In the genomic region with DNA sequence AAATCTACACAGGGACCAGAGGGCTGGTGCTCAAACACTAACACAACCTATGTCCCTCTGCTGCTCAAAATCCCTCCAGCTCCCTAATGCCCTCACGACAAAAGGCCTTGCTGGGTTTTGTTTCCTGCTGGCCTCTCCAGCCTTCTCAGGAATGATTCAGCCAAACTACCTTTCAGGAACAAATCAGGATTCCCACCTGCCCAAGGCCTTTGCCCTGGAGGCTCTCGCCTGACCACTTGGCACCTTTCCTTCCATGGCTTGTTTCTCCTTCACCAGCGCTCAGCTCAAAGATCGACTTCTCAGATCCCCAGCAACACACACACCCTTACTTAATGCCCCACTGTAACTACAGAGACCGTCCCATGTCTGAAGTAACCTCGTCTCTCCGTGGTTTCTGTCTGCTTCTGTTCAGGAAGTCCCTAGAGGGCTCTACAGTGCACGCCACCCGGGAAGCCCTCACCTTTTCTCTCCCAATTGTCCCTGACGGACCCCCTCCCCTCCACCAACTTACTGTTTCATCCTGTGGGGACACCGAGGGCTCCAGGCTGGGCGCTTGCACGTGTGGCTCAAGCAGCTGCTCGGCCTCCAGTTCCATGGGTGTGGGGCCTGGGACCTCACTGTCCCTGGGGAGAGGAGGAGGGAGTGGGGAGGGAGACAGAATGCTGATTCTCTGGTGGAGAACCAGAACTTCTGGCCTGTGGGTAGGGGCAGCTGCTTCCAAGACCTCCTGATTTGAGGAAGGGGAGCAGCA, we compare ENCODE assay signal across 1 cellular context.
TF ChIP-seq lines count a peak whose summit lies in the region.

No MANE protein-coding gene starts in this region.

TF ChIP-seq in SK-N-SH treated with all-trans-retinoic acid at 6 μM for 48 hours, 23 proteins besides CTCF, POLR2A, EP300 and RAD21 (continued from another document):
- TF ChIP-seq TSHZ2 (CRISPR knock-in tag; IDR thresholded peaks at IDR 0.05) = no peak
- no peak for TF ChIP-seq ZFP3 (CRISPR knock-in tag; IDR thresholded peaks at IDR 0.05)
- no peak for TF ChIP-seq ARNTL (CRISPR knock-in tag; IDR thresholded peaks at IDR 0.05; ENCODE audit: borderline replicate concordance, low read depth)
- TF ChIP-seq SNAI2 (CRISPR knock-in tag; IDR thresholded peaks at IDR 0.05) = no peak
- TF ChIP-seq, protein P1, sequence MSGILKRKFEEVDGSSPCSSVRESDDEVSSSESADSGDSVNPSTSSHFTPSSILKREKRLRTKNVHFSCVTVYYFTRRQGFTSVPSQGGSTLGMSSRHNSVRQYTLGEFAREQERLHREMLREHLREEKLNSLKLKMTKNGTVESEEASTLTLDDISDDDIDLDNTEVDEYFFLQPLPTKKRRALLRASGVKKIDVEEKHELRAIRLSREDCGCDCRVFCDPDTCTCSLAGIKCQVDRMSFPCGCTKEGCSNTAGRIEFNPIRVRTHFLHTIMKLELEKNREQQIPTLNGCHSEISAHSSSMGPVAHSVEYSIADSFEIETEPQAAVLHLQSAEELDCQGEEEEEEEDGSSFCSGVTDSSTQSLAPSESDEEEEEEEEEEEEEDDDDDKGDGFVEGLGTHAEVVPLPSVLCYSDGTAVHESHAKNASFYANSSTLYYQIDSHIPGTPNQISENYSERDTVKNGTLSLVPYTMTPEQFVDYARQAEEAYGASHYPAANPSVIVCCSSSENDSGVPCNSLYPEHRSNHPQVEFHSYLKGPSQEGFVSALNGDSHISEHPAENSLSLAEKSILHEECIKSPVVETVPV (CRISPR knock-in tag; IDR thresholded peaks at IDR 0.05) = no peak
- no peak for TF ChIP-seq TCF4 (CRISPR knock-in tag; IDR thresholded peaks at IDR 0.05; ENCODE audit: borderline replicate concordance)
